Comparison of ENCODE assay signal across 1 cellular context in the genomic region with DNA sequence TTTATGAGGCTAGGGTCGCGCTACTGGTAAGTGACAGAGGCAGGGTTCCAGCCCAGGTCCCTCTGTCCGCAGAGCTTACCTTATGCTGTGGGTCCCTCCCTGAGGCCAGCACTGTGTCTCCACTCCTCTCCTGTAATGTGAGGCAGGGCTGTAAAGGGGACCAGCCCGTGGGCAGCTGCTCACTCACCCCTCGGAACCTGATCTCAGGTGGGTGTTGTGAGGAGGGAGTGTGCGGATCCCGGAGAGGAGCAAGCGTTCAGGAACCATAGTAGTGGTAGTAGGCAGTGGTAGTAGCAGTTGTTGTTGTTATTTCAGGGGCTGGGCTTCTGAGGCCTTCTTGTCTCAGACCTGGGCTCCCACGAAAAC.
TF ChIP-seq lines count a peak whose summit lies in the region.

No MANE protein-coding gene starts in this region.

TF ChIP-seq in endothelial cell of umbilical vein, 7 proteins besides CTCF, POLR2A, EP300 and RAD21:
- TF ChIP-seq JUN (IDR thresholded peaks at IDR 0.05; ENCODE audit: borderline replicate concordance, insufficient read depth, insufficient read length, low read depth) (no peak), MAX (IDR thresholded peaks at IDR 0.05; ENCODE audit: insufficient read depth, insufficient read length) (no peak), GATA2 (IDR thresholded peaks at IDR 0.05; ENCODE audit: insufficient read depth, insufficient read length, low read depth, low read length) (no peak), EZH2 (IDR thresholded peaks at IDR 0.05; ENCODE audit: borderline replicate concordance, low read depth, low read length, severe bottlenecking) (no peak), FOS (IDR thresholded peaks at IDR 0.05; ENCODE audit: borderline replicate concordance, insufficient read depth, low read length) (no peak), POLR2AphosphoS5 (IDR thresholded peaks at IDR 0.05; ENCODE audit: insufficient read depth, low read depth, low read length) (no peak), MYC (IDR thresholded peaks at IDR 0.05; ENCODE audit: low read depth, low read length) (no peak)
TF ChIP-seq in endothelial cell of umbilical vein: peak in this region for 0.
